10 cellular contexts compared by ENCODE assay signal in genomic region chrX:130081421-130082045, GRCh38. TPM values are rescaled to one million over a fixed set of nuclear protein-coding genes. Genes with fewer than 3 reads are reported as not detected.
DNase-seq lines count a peak whose midpoint lies in the region; ATAC-seq and TF ChIP-seq lines count a peak whose summit lies in the region.
"Had no signal": no experiment of that assay in that cellular context is flagged by ENCODE, and none has a peak within 500 bp of the region (broad histone marks: within the 10 kb centered on the region; RNA-seq: fewer than 3 reads in every experiment).

No MANE protein-coding gene starts in this region.

- DNase-seq in T-helper 2 cell treated with Interferon-gamma antibody and Interleukin-4, amounts not matched to agents 5 μg/mL and 100 μg/mL, for 36 hours (ENCODE audit: low spot score): no peak
- DNase-seq in T-helper 2 cell (no peak), RWPE1 (ENCODE audit: low spot score) (no peak), endodermal cell (no peak), DMS153 treated with DMSO at 0.1 percent for 48 hours (lab: John Stamatoyannopoulos, UW; ENCODE audit: unreplicated experiment) (no peak)
- no peak for DNase-seq in stimulated activated naive B cell treated with anti-CD40 and anti-IgM and Interleukin-4, amounts not matched to agents 10 μg/mL and 1 μg/mL and 100 μg/mL, for 72 hours
- DNase-seq: NCI-H1417 treated with DMSO at 0.1 percent for 48 hours, posterior cingulate gyrus had no signal

- no peaks in the 10 kb centered on the region for H3K4me1 ChIP-seq in gastroesophageal sphincter
- H3K4me1 ChIP-seq in endodermal cell (ENCODE audit: control insufficient read depth, insufficient read depth, low read length): no peaks in the 10 kb centered on the region

- no CpG with 5 or more reads among the region's 12 CpGs for WGBS in gastroesophageal sphincter (ENCODE audit: low coverage in 1 of 2), 2 donors
- WGBS in endodermal cell (ENCODE audit: insufficient coverage in 1 of 2, insufficient read length in 1 of 2), 2 experiments: 79% methylated on average over 12 of the region's 12 CpGs; no CpG with 5 or more reads in 1 of the 2 experiments

- no peaks in the 10 kb centered on the region for H3K9me3 ChIP-seq in gastroesophageal sphincter
- H3K9me3 ChIP-seq in endodermal cell (ENCODE audit: control insufficient read depth, low read length): no peaks in the 10 kb centered on the region

- H3K27me3 Mint-ChIP-seq in T-helper 2 cell treated with Interferon-gamma antibody and Interleukin-4, amounts not matched to agents 5 μg/mL and 100 μg/mL, for 36 hours (ENCODE audit: low read depth): no peaks in the 10 kb centered on the region
- H3K27me3 Mint-ChIP-seq in stimulated activated naive B cell treated with anti-CD40 and anti-IgM and Interleukin-4, amounts not matched to agents 10 μg/mL and 1 μg/mL and 100 μg/mL, for 72 hours: no peaks in the 10 kb centered on the region
- H3K27me3 Mint-ChIP-seq in endodermal cell (ENCODE audit: insufficient read depth): peaks cover 9% of the 10 kb centered on the region

- H3K27ac Mint-ChIP-seq in T-helper 2 cell treated with Interferon-gamma antibody and Interleukin-4, amounts not matched to agents 5 μg/mL and 100 μg/mL, for 36 hours: peak overlapping the region; percentile 91
- H3K27ac Mint-ChIP-seq in stimulated activated naive B cell treated with anti-CD40 and anti-IgM and Interleukin-4, amounts not matched to agents 10 μg/mL and 1 μg/mL and 100 μg/mL, for 72 hours: peak overlapping the region; percentile 88
- no peak overlapping the region for H3K27ac Mint-ChIP-seq in endodermal cell

- H3K27me3 ChIP-seq in gastroesophageal sphincter (no peaks in the 10 kb centered on the region), endodermal cell (ENCODE audit: control insufficient read depth, insufficient read depth, low read length, poor library complexity, severe bottlenecking) (no peaks in the 10 kb centered on the region)

- no peak overlapping the region for H3K9ac ChIP-seq in endodermal cell (ENCODE audit: extremely low read depth, low read length, poor library complexity, severe bottlenecking)

- POLR2A ChIA-PET in RWPE1 (lab: Yijun Ruan, JAX; ENCODE audit: low non-redundant PET): no interaction called here

- no peaks in the 10 kb centered on the region for H3K36me3 ChIP-seq in gastroesophageal sphincter
- H3K36me3 ChIP-seq in endodermal cell (ENCODE audit: control insufficient read depth, insufficient read depth, low read length): no peaks in the 10 kb centered on the region

- no peak overlapping the region for H3K4me3 ChIP-seq in gastroesophageal sphincter
- H3K4me3 ChIP-seq in endodermal cell (ENCODE audit: low read length): no peak overlapping the region

- H3K4me3 Mint-ChIP-seq in T-helper 2 cell treated with Interferon-gamma antibody and Interleukin-4, amounts not matched to agents 5 μg/mL and 100 μg/mL, for 36 hours: peak overlapping the region; percentile 75
- peak overlapping the region; percentile 69 to 73 for H3K4me3 Mint-ChIP-seq in stimulated activated naive B cell treated with anti-CD40 and anti-IgM and Interleukin-4, amounts not matched to agents 10 μg/mL and 1 μg/mL and 100 μg/mL, for 72 hours
- no peak overlapping the region for H3K4me3 Mint-ChIP-seq in endodermal cell

- TF ChIP-seq POLR2A in gastroesophageal sphincter (IDR thresholded peaks at IDR 0.05): no peak

- H3K36me3 Mint-ChIP-seq in T-helper 2 cell treated with Interferon-gamma antibody and Interleukin-4, amounts not matched to agents 5 μg/mL and 100 μg/mL, for 36 hours (ENCODE audit: low read depth): peaks cover 28% of the 10 kb centered on the region
- H3K36me3 Mint-ChIP-seq in stimulated activated naive B cell treated with anti-CD40 and anti-IgM and Interleukin-4, amounts not matched to agents 10 μg/mL and 1 μg/mL and 100 μg/mL, for 72 hours: peaks cover 8 to 12% of the 10 kb centered on the region in 2 donors
- no peaks in the 10 kb centered on the region for H3K36me3 Mint-ChIP-seq in endodermal cell (ENCODE audit: low read depth)

- H3K4me1 Mint-ChIP-seq in T-helper 2 cell treated with Interferon-gamma antibody and Interleukin-4, amounts not matched to agents 5 μg/mL and 100 μg/mL, for 36 hours (ENCODE audit: low read depth): peaks cover 32% of the 10 kb centered on the region
- peaks cover 50 to 55% of the 10 kb centered on the region in 2 donors for H3K4me1 Mint-ChIP-seq in stimulated activated naive B cell treated with anti-CD40 and anti-IgM and Interleukin-4, amounts not matched to agents 10 μg/mL and 1 μg/mL and 100 μg/mL, for 72 hours
- peaks cover 10% of the 10 kb centered on the region for H3K4me1 Mint-ChIP-seq in endodermal cell

- peak overlapping the region; percentile 53 for H3K27ac ChIP-seq in RWPE1
- peak overlapping the region in 3 of 4 donors; percentile 38 to 61 (median 47) for H3K27ac ChIP-seq in gastroesophageal sphincter
- no peak overlapping the region for H3K27ac ChIP-seq in endodermal cell (ENCODE audit: low read depth, low read length)

- ATAC-seq in gastroesophageal sphincter: no peak
- no peak for ATAC-seq in stimulated activated naive B cell treated with anti-CD40 and anti-IgM and Interleukin-4, amounts not matched to agents 10 μg/mL and 1 μg/mL and 100 μg/mL, for 72 hours (replicated peaks)
- no peak for ATAC-seq in GM21737 (IDR thresholded peaks at IDR 0.05; ENCODE audit: unreplicated experiment)

- TF ChIP-seq CTCF in RWPE1 (conservative IDR thresholded peaks at IDR 0.05; ENCODE audit: low read depth) (no peak), gastroesophageal sphincter (IDR thresholded peaks at IDR 0.05) (no peak), endodermal cell (conservative IDR thresholded peaks at IDR 0.05) (no peak)

- CTCF ChIA-PET in RWPE1 (lab: Yijun Ruan, JAX): no interaction called here

- TF ChIP-seq EP300 in gastroesophageal sphincter (IDR thresholded peaks at IDR 0.05): no peak

- H3K9me3 Mint-ChIP-seq in T-helper 2 cell treated with Interferon-gamma antibody and Interleukin-4, amounts not matched to agents 5 μg/mL and 100 μg/mL, for 36 hours: no peaks in the 10 kb centered on the region
- H3K9me3 Mint-ChIP-seq in stimulated activated naive B cell treated with anti-CD40 and anti-IgM and Interleukin-4, amounts not matched to agents 10 μg/mL and 1 μg/mL and 100 μg/mL, for 72 hours: no peaks in the 10 kb centered on the region
- peaks cover 44% of the 10 kb centered on the region for H3K9me3 Mint-ChIP-seq in endodermal cell

RNA-seq across cellular contexts. Expression of gene ELF4, which starts 28.8 kb away (rescaled TPM):
- 1 to 10 TPM; 4.5 to 9.5 (median 7.5) TPM for total RNA-seq in gastroesophageal sphincter
- total RNA-seq in endodermal cell: 1 to 10 TPM; 2.8 to 3.8 TPM
- polyA plus RNA-seq in endodermal cell (2013, experiment 1 of 2): 1.9 TPM
- polyA plus RNA-seq in endodermal cell (2013, experiment 2 of 2): 1.9 TPM
